1 cellular context compared by ENCODE assay signal in the genomic region with DNA sequence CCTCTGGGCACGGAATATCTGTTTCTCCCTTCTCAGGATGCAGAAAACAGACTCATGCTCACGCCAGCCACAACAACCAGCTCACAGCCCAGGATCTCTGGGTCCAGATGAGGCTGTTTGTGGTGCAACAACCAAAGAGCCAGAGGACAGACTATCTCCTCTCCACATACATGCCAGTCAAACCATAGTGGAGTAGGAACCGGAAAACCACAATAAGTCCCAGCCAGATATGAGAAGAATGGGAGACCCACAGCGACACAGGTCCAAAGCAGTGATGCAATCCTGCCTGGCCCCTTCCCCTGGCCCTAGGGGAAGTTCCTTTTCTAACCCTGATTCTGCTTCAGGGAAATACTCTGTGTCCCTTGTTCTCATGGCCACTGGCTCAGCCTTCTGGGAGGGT.
TF ChIP-seq lines count a peak whose summit lies in the region.

No MANE protein-coding gene starts in this region.

TF ChIP-seq in K562, 482 proteins besides CTCF, POLR2A, EP300 and RAD21 (continued from another document and continues in another):
- TF ChIP-seq, protein P1, sequence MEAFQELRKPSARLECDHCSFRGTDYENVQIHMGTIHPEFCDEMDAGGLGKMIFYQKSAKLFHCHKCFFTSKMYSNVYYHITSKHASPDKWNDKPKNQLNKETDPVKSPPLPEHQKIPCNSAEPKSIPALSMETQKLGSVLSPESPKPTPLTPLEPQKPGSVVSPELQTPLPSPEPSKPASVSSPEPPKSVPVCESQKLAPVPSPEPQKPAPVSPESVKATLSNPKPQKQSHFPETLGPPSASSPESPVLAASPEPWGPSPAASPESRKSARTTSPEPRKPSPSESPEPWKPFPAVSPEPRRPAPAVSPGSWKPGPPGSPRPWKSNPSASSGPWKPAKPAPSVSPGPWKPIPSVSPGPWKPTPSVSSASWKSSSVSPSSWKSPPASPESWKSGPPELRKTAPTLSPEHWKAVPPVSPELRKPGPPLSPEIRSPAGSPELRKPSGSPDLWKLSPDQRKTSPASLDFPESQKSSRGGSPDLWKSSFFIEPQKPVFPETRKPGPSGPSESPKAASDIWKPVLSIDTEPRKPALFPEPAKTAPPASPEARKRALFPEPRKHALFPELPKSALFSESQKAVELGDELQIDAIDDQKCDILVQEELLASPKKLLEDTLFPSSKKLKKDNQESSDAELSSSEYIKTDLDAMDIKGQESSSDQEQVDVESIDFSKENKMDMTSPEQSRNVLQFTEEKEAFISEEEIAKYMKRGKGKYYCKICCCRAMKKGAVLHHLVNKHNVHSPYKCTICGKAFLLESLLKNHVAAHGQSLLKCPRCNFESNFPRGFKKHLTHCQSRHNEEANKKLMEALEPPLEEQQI (IDR thresholded peaks at IDR 0.05), result no peak
- TF ChIP-seq, protein P2, sequence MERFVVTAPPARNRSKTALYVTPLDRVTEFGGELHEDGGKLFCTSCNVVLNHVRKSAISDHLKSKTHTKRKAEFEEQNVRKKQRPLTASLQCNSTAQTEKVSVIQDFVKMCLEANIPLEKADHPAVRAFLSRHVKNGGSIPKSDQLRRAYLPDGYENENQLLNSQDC (CRISPR knock-in tag; IDR thresholded peaks at IDR 0.05), result no peak
- TF ChIP-seq FOS (IDR thresholded peaks at IDR 0.05; ENCODE audit: extremely low read depth, insufficient read length) (no peak), SNIP1 (IDR thresholded peaks at IDR 0.05; ENCODE audit: low read depth) (no peak), ZNF184 (CRISPR knock-in tag; IDR thresholded peaks at IDR 0.05) (no peak), ZNF583 (CRISPR knock-in tag; IDR thresholded peaks at IDR 0.05) (no peak), NFE2L1 (tag; IDR thresholded peaks at IDR 0.05; ENCODE audit: borderline replicate concordance, low read depth) (no peak), MBD2 (IDR thresholded peaks at IDR 0.05; ENCODE audit: borderline replicate concordance, low read depth) (no peak), POLR3A (IDR thresholded peaks at IDR 0.05; ENCODE audit: borderline replicate concordance, extremely low read depth, insufficient read depth, insufficient read length) (no peak), EHMT2 (IDR thresholded peaks at IDR 0.05) (no peak), ZNF644 (tag; IDR thresholded peaks at IDR 0.05; ENCODE audit: low read depth) (no peak), YBX1 (IDR thresholded peaks at IDR 0.05) (no peak), ESRRB (CRISPR knock-in tag; IDR thresholded peaks at IDR 0.05; ENCODE audit: borderline replicate concordance) (no peak), MTA3 (IDR thresholded peaks at IDR 0.05; ENCODE audit: borderline replicate concordance) (0 out of 2 replicates have a peak, but pooled peaks have one; percentile 22), ZEB2 (IDR thresholded peaks at IDR 0.05) (no peak), CHD4 (IDR thresholded peaks at IDR 0.05; ENCODE audit: insufficient read depth, insufficient replicate concordance, low read depth, low read length, poor library complexity, severe bottlenecking) (no peak), TBL1XR1 (IDR thresholded peaks at IDR 0.05; ENCODE audit: low read length in 2 of 2) (no peak), DPF2 (IDR thresholded peaks at IDR 0.05) (peak; percentile 70), PCBP1 (IDR thresholded peaks at IDR 0.05; ENCODE audit: low read depth, low read length, poor library complexity, severe bottlenecking) (no peak), THRAP3 (IDR thresholded peaks at IDR 0.05; ENCODE audit: borderline replicate concordance) (no peak), RCOR1 (IDR thresholded peaks at IDR 0.05; ENCODE audit: borderline replicate concordance in 1 of 2, low read depth in 2 of 2, low read length in 2 of 2) (peak in 1 of 2 experiments; percentile 63; a peak in 2 of 4 replicates), ZNF174 (CRISPR knock-in tag; IDR thresholded peaks at IDR 0.05) (no peak), TGIF2 (CRISPR knock-in tag; IDR thresholded peaks at IDR 0.05) (no peak), ZNF75A (CRISPR knock-in tag; IDR thresholded peaks at IDR 0.05) (no peak), ZNF584 (CRISPR knock-in tag; IDR thresholded peaks at IDR 0.05; ENCODE audit: low read depth) (peak; percentile 72; the same call in 1 of the 2 replicates), MYC (IDR thresholded peaks at IDR 0.05; ENCODE audit: low read depth, low read length) (no peak), MYC (CRISPR knock-in tag; IDR thresholded peaks at IDR 0.05; ENCODE audit: borderline replicate concordance, low read depth) (no peak), SOX6 (IDR thresholded peaks at IDR 0.05) (peak; percentile 94), TRIM28 (IDR thresholded peaks at IDR 0.05) (no peak), TEAD4 (IDR thresholded peaks at IDR 0.05; ENCODE audit: low read length) (peak; percentile 91), TEAD4 (CRISPR knock-in tag; IDR thresholded peaks at IDR 0.05; ENCODE audit: borderline replicate concordance) (no peak), KLF1 (tag; IDR thresholded peaks at IDR 0.05) (no peak), ETV1 (tag; conservative IDR thresholded peaks at IDR 0.05; ENCODE audit: low read depth) (peak; percentile 76), MXI1 (IDR thresholded peaks at IDR 0.05; ENCODE audit: low read depth, low read length) (no peak), MYNN (IDR thresholded peaks at IDR 0.05) (0 out of 2 replicates have a peak, but pooled peaks have one; percentile 36), MYNN (CRISPR knock-in tag; IDR thresholded peaks at IDR 0.05) (no peak), SMARCA4 (IDR thresholded peaks at IDR 0.05) (peak; percentile 77), ZKSCAN1 (IDR thresholded peaks at IDR 0.05; ENCODE audit: low read depth, low read length) (no peak), ZKSCAN8 (CRISPR knock-in tag; IDR thresholded peaks at IDR 0.05) (no peak), TCF7L2 (IDR thresholded peaks at IDR 0.05; ENCODE audit: low read depth, low read length) (no peak), CREB1 (IDR thresholded peaks at IDR 0.05) (no peak), CREB1 (CRISPR knock-in tag; IDR thresholded peaks at IDR 0.05) (no peak), ZNF77 (CRISPR knock-in tag; IDR thresholded peaks at IDR 0.05) (no peak), ZNF282 (CRISPR knock-in tag; IDR thresholded peaks at IDR 0.05) (no peak), HNRNPH1 (optimal IDR thresholded peaks at IDR 0.05; ENCODE audit: low read depth, low read length) (no peak)
- TF ChIP-seq, protein P3, sequence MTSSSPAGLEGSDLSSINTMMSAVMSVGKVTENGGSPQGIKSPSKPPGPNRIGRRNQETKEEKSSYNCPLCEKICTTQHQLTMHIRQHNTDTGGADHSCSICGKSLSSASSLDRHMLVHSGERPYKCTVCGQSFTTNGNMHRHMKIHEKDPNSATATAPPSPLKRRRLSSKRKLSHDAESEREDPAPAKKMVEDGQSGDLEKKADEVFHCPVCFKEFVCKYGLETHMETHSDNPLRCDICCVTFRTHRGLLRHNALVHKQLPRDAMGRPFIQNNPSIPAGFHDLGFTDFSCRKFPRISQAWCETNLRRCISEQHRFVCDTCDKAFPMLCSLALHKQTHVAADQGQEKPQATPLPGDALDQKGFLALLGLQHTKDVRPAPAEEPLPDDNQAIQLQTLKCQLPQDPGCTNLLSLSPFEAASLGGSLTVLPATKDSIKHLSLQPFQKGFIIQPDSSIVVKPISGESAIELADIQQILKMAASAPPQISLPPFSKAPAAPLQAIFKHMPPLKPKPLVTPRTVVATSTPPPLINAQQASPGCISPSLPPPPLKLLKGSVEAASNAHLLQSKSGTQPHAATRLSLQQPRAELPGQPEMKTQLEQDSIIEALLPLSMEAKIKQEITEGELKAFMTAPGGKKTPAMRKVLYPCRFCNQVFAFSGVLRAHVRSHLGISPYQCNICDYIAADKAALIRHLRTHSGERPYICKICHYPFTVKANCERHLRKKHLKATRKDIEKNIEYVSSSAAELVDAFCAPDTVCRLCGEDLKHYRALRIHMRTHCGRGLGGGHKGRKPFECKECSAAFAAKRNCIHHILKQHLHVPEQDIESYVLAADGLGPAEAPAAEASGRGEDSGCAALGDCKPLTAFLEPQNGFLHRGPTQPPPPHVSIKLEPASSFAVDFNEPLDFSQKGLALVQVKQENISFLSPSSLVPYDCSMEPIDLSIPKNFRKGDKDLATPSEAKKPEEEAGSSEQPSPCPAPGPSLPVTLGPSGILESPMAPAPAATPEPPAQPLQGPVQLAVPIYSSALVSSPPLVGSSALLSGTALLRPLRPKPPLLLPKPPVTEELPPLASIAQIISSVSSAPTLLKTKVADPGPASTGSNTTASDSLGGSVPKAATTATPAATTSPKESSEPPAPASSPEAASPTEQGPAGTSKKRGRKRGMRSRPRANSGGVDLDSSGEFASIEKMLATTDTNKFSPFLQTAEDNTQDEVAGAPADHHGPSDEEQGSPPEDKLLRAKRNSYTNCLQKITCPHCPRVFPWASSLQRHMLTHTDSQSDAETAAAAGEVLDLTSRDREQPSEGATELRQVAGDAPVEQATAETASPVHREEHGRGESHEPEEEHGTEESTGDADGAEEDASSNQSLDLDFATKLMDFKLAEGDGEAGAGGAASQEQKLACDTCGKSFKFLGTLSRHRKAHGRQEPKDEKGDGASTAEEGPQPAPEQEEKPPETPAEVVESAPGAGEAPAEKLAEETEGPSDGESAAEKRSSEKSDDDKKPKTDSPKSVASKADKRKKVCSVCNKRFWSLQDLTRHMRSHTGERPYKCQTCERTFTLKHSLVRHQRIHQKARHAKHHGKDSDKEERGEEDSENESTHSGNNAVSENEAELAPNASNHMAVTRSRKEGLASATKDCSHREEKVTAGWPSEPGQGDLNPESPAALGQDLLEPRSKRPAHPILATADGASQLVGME (CRISPR knock-in tag; IDR thresholded peaks at IDR 0.05), result no peak
- TF ChIP-seq, protein P4, sequence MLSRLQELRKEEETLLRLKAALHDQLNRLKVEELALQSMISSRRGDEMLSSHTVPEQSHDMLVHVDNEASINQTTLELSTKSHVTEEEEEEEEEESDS (CRISPR knock-in tag; IDR thresholded peaks at IDR 0.05), result no peak
- TF ChIP-seq, protein P5, sequence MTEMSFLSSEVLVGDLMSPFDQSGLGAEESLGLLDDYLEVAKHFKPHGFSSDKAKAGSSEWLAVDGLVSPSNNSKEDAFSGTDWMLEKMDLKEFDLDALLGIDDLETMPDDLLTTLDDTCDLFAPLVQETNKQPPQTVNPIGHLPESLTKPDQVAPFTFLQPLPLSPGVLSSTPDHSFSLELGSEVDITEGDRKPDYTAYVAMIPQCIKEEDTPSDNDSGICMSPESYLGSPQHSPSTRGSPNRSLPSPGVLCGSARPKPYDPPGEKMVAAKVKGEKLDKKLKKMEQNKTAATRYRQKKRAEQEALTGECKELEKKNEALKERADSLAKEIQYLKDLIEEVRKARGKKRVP (CRISPR knock-in tag; IDR thresholded peaks at IDR 0.05), result peak; percentile 85
- TF ChIP-seq, protein P6, sequence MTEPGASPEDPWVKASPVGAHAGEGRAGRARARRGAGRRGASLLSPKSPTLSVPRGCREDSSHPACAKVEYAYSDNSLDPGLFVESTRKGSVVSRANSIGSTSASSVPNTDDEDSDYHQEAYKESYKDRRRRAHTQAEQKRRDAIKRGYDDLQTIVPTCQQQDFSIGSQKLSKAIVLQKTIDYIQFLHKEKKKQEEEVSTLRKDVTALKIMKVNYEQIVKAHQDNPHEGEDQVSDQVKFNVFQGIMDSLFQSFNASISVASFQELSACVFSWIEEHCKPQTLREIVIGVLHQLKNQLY (CRISPR knock-in tag; conservative IDR thresholded peaks at IDR 0.05), result no peak
- TF ChIP-seq, protein P7, sequence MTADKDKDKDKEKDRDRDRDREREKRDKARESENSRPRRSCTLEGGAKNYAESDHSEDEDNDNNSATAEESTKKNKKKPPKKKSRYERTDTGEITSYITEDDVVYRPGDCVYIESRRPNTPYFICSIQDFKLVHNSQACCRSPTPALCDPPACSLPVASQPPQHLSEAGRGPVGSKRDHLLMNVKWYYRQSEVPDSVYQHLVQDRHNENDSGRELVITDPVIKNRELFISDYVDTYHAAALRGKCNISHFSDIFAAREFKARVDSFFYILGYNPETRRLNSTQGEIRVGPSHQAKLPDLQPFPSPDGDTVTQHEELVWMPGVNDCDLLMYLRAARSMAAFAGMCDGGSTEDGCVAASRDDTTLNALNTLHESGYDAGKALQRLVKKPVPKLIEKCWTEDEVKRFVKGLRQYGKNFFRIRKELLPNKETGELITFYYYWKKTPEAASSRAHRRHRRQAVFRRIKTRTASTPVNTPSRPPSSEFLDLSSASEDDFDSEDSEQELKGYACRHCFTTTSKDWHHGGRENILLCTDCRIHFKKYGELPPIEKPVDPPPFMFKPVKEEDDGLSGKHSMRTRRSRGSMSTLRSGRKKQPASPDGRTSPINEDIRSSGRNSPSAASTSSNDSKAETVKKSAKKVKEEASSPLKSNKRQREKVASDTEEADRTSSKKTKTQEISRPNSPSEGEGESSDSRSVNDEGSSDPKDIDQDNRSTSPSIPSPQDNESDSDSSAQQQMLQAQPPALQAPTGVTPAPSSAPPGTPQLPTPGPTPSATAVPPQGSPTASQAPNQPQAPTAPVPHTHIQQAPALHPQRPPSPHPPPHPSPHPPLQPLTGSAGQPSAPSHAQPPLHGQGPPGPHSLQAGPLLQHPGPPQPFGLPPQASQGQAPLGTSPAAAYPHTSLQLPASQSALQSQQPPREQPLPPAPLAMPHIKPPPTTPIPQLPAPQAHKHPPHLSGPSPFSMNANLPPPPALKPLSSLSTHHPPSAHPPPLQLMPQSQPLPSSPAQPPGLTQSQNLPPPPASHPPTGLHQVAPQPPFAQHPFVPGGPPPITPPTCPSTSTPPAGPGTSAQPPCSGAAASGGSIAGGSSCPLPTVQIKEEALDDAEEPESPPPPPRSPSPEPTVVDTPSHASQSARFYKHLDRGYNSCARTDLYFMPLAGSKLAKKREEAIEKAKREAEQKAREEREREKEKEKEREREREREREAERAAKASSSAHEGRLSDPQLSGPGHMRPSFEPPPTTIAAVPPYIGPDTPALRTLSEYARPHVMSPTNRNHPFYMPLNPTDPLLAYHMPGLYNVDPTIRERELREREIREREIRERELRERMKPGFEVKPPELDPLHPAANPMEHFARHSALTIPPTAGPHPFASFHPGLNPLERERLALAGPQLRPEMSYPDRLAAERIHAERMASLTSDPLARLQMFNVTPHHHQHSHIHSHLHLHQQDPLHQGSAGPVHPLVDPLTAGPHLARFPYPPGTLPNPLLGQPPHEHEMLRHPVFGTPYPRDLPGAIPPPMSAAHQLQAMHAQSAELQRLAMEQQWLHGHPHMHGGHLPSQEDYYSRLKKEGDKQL (CRISPR knock-in tag; IDR thresholded peaks at IDR 0.05; ENCODE audit: borderline replicate concordance), result no peak
- TF ChIP-seq, protein P8, sequence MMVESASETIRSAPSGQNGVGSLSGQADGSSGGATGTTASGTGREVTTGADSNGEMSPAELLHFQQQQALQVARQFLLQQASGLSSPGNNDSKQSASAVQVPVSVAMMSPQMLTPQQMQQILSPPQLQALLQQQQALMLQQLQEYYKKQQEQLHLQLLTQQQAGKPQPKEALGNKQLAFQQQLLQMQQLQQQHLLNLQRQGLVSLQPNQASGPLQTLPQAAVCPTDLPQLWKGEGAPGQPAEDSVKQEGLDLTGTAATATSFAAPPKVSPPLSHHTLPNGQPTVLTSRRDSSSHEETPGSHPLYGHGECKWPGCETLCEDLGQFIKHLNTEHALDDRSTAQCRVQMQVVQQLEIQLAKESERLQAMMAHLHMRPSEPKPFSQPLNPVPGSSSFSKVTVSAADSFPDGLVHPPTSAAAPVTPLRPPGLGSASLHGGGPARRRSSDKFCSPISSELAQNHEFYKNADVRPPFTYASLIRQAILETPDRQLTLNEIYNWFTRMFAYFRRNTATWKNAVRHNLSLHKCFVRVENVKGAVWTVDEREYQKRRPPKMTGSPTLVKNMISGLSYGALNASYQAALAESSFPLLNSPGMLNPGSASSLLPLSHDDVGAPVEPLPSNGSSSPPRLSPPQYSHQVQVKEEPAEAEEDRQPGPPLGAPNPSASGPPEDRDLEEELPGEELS (CRISPR knock-in tag; IDR thresholded peaks at IDR 0.05; ENCODE audit: borderline replicate concordance), result 0 out of 2 replicates have a peak, but pooled peaks have one; percentile 0
